Comparison of ENCODE assay signal across 8 cellular contexts in genomic region chr6:32153835-32154513, GRCh38. TPM values are rescaled to one million over a fixed set of nuclear protein-coding genes. Genes with fewer than 3 reads are reported as not detected.
DNase-seq lines count a peak whose midpoint lies in the region; ATAC-seq and TF ChIP-seq lines count a peak whose summit lies in the region.

TSS of gene PPT2 (plus strand) at chr6:32154141. CDS start at chr6:32154595, 454 bp downstream.

- 0% methylated on average over 39 of the region's 39 CpGs for WGBS in heart left ventricle, 4 donors
- 0 to 1% methylated on average over 31 to 35 of the region's 39 CpGs for WGBS in tibial nerve, 2 donors

- H3K27me3 Mint-ChIP-seq in T-helper 17 cell: peaks cover 24% of the 10 kb centered on the region

- TF ChIP-seq CTCF in A673 (conservative IDR thresholded peaks at IDR 0.05; ENCODE audit: low read depth, low read length) (peak; percentile 25; the same call in 1 of the 2 replicates), GM20000 (IDR thresholded peaks at IDR 0.05; ENCODE audit: extremely low read depth, missing control alignments) (no peak), heart left ventricle (IDR thresholded peaks at IDR 0.05) (peak in 3 of 12 donors; percentile 2 to 17 (median 3)), tibial nerve (IDR thresholded peaks at IDR 0.05) (peak in 2 of 5 experiments; percentile 5 to 32)

- H3K4me1 ChIP-seq in A673 (ENCODE audit: insufficient read depth, low read length, poor library complexity, severe bottlenecking) (peaks cover 24% of the 10 kb centered on the region), heart left ventricle (peaks cover 6 to 41% (median 21%) of the 10 kb centered on the region in 12 donors), tibial nerve (peaks cover 4 to 65% (median 28%) of the 10 kb centered on the region in 4 donors)

- CTCF ChIA-PET in A673 (lab: Charles Lee): no interaction called here

- H3K4me1 Mint-ChIP-seq in T-helper 17 cell: peaks cover 44% of the 10 kb centered on the region

- H3K27ac Mint-ChIP-seq in T-helper 17 cell: peak within 1 kb of the TSS; percentile 67

- DNase-seq in A673 (ENCODE audit: low spot score) (peak; percentile 97), GM20000 (ENCODE audit: low spot score) (peak; percentile 71), NCI-H1436 (lab: John Stamatoyannopoulos, UW) (peak; percentile 83), T-helper 17 cell (peak; percentile 34 to 57 (median 41)), amniotic epithelial cell (ENCODE audit: low read depth) (peak; percentile 92), heart left ventricle (peak; percentile 92 to 96 (median 94)), pons (ENCODE audit: low spot score) (peak; percentile 87), tibial nerve (ENCODE audit: low spot score in 2 of 2) (peak; percentile 84 to 90)

- POLR2A ChIA-PET in A673 (lab: Charles Lee; ENCODE audit: low non-redundant PET): no interaction called here

- no peak for TF ChIP-seq POLR2A in heart left ventricle (IDR thresholded peaks at IDR 0.05)
- peak in 1 of 2 donors; percentile 65 for TF ChIP-seq POLR2A in tibial nerve (IDR thresholded peaks at IDR 0.05)

- H3K9me3 ChIP-seq in A673 (ENCODE audit: low read depth, low read length, poor library complexity, severe bottlenecking) (no peaks in the 10 kb centered on the region), T-helper 17 cell (ENCODE audit: control insufficient read depth, low read length, poor library complexity, severe bottlenecking) (no peaks in the 10 kb centered on the region), heart left ventricle (no peaks in the 10 kb centered on the region), tibial nerve (no peaks in the 10 kb centered on the region)

- TF ChIP-seq EP300 in tibial nerve (IDR thresholded peaks at IDR 0.05): peak; percentile 87 to 94

- H3K36me3 Mint-ChIP-seq in T-helper 17 cell (ENCODE audit: low read depth): peaks cover 20% of the 10 kb centered on the region

- H3K27ac ChIP-seq in A673 (ENCODE audit: low read depth, low read length, poor library complexity, severe bottlenecking) (peak within 1 kb of the TSS; percentile 90), heart left ventricle (peak within 1 kb of the TSS; percentile 66 to 96 (median 91)), tibial nerve (peak within 1 kb of the TSS; percentile 87 to 97 (median 92))

- peak; percentile 74 for ATAC-seq in T-helper 17 cell
- ATAC-seq in heart left ventricle: peak; percentile 89 to 94 (median 92)

- BruUV-seq in A673 (replicated peaks; lab: Mats Ljungman, UMichigan): no TSS peak

- H3K36me3 ChIP-seq in A673 (ENCODE audit: insufficient read depth, low read length, poor library complexity, severe bottlenecking) (peaks cover 29% of the 10 kb centered on the region), heart left ventricle (peaks cover 0 to 36% (median 31%) of the 10 kb centered on the region in 9 donors), tibial nerve (peaks cover 0 to 39% (median 0%) of the 10 kb centered on the region in 3 donors)

- peak within 1 kb of the TSS; percentile 98 for H3K4me3 Mint-ChIP-seq in T-helper 17 cell

- intact Hi-C loops in A673 (cut with micrococcal nuclease; ENCODE audit: unreplicated experiment) (no loop called here), heart left ventricle (cut with DNase I) (loop anchor here in 8 of 10 donors (1.0 to 10.0 kb wide), 13 partner anchors 22 to 109 kb away; partner anchors contain the start of genes AGPAT1 (in 2 of the 8), ATF6B (in 2 of the 8) and FKBPL (in 1 of the 8))

- peak within 1 kb of the TSS; percentile 75 for H3K4me3 ChIP-seq in A673 (ENCODE audit: low read depth, low read length, poor library complexity, severe bottlenecking)
- H3K4me3 ChIP-seq in heart left ventricle: peak within 1 kb of the TSS; percentile 47 to 91 (median 78)
- peak within 1 kb of the TSS; percentile 50 to 80 (median 73) for H3K4me3 ChIP-seq in tibial nerve

- H3K27me3 ChIP-seq in A673 (replicated peaks; ENCODE audit: insufficient read depth, low read depth, low read length, poor library complexity) (no peaks in the 10 kb centered on the region), heart left ventricle (peaks cover 0 to 35% (median 4%) of the 10 kb centered on the region in 9 donors), tibial nerve (no peaks in the 10 kb centered on the region)

RNA-seq across cellular contexts. Expression of gene PPT2, which starts in this region (rescaled TPM):
- total RNA-seq in A673 (2021) (58.6 and 70.9 TPM in 2 replicates), T-helper 17 cell (1 to 10 TPM; 8.1 to 9.2 TPM), heart left ventricle (10 to 100 TPM; 17.1 to 34.0 (median 22.7) TPM), tibial nerve (10 to 100 TPM; 33.0 to 75.2 (median 40.1) TPM)
- polyA plus RNA-seq in heart left ventricle: 10 to 100 TPM; 13.1 to 21.6 TPM

Comparison
In these comparisons a context has a peak if more than half of its experiments do, and no peak if none do; other contexts are left out.
1. Peak in every context shown above with its lines: DNase-seq, ATAC-seq, H3K4me3 ChIP-seq and H3K27ac ChIP-seq.
2. DNase-seq: peak in every context shown above with its lines; median percentile 97 in A673; 94 in heart left ventricle; 92 in amniotic epithelial cell; 87 in pons; 87 in tibial nerve; 83 in NCI-H1436; 71 in GM20000; 41 in T-helper 17 cell.